In the genomic region with DNA sequence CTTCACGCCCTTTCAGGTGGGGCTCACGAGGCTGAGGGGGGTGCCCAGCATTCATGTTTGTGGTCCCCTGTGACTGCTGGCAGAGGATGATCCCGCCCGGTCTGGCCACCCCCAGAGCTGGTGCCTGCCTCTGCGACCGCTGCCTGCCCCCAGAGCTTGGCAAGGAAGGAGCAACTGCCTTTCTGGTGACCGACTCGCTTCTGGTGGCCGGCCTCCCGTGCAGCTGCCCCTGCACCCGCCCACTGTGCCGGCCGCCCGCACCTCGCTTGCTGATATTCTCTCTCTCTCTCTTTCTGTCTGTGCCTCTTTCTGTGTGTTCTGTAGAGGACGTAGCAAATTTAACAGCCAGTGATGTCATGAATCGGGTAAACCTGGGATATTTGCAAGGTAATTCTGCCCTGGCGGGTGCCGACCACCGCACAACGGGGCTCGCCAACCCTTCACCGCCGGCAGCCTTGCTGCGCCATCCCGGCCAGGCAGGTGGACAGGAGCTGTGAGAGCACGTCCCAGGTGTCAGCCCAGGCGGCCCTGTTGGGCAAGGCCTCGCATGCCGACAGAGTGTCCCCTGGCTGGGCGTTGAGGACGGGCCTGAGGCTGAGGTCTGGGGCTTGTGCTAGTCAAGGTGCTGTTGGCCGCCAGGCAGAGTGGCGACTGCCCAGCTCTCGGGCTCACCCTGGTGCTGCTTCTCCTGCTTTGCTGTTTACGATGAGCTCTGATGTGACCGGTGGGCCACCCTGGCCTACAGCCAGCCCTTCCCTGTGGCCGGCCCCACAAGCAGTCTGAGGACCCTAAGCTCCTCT, we compare ENCODE assay signal across 25 cellular contexts.
"Had no signal": no experiment of that assay in that cellular context is flagged by ENCODE, and none has a peak within 500 bp of the region (broad histone marks: within the 10 kb centered on the region; RNA-seq: fewer than 3 reads in every experiment).

No MANE protein-coding gene starts in this region.

- H3K27me3 ChIP-seq: hepatocyte, transverse colon had no signal

- ATAC-seq: left ventricle myocardium superior; naive thymus-derived CD8-positive, alpha-beta T cell; psoas muscle had no signal

- H3K79me2 ChIP-seq: hepatocyte, parathyroid adenoma had no signal

- H3K4me3 ChIP-seq: hepatocyte, lung, psoas muscle, sigmoid colon, stomach, thoracic aorta, transverse colon had no signal

- H3K9ac ChIP-seq: parathyroid adenoma had no signal

- H3K4me2 ChIP-seq: hepatocyte had no signal

- H3K36me3 Mint-ChIP-seq: naive thymus-derived CD8-positive, alpha-beta T cell had no signal

- H3K4me1 ChIP-seq: parathyroid adenoma, psoas muscle, sigmoid colon, stomach, transverse colon had no signal

- H3K36me3 ChIP-seq: sigmoid colon, stomach, thoracic aorta, transverse colon had no signal

- H3K27ac ChIP-seq: hepatocyte, parathyroid adenoma, psoas muscle, sigmoid colon, stomach, thoracic aorta, transverse colon had no signal

- DNase-seq: cerebellar nuclear complex; erythroblast; foreskin melanocyte; head of caudate nucleus; left ventricle myocardium superior; mesendoderm; naive thymus-derived CD8-positive, alpha-beta T cell; occipital lobe; retina; sigmoid colon; stimulated activated CD4-positive, alpha-beta T cell treated with anti-CD3 and anti-CD28 coated beads, Interleukin-12 subunit alpha, Interleukin-12 subunit beta, amount 100 ng/mL, for 4 hours; stimulated activated naive CD4-positive, alpha-beta T cell; stomach; substantia nigra had no signal

- H3K9me3 Mint-ChIP-seq: dendritic cell treated with granulocyte-macrophage colony-stimulating factor and Interleukin-4, amounts not matched to agents 40 ng/mL and 50 ng/mL, for 4 days; naive thymus-derived CD8-positive, alpha-beta T cell; neural crest cell had no signal

- H3K27me3 Mint-ChIP-seq: dendritic cell treated with granulocyte-macrophage colony-stimulating factor and Interleukin-4, amounts not matched to agents 40 ng/mL and 50 ng/mL, for 4 days had no signal

- H3K27ac Mint-ChIP-seq: dendritic cell treated with granulocyte-macrophage colony-stimulating factor and Interleukin-4, amounts not matched to agents 40 ng/mL and 50 ng/mL, for 4 days; naive thymus-derived CD8-positive, alpha-beta T cell had no signal

- H2AFZ ChIP-seq: hepatocyte, parathyroid adenoma had no signal

- H3K4me3 Mint-ChIP-seq: dendritic cell treated with granulocyte-macrophage colony-stimulating factor and Interleukin-4, amounts not matched to agents 40 ng/mL and 50 ng/mL, for 4 days; naive thymus-derived CD8-positive, alpha-beta T cell; neural crest cell had no signal

- FAIRE-seq: colon, endothelial cell of umbilical vein, small intestine had no signal

- H3K9me3 ChIP-seq: psoas muscle, sigmoid colon, stomach, thoracic aorta, transverse colon had no signal

- H3K4me1 Mint-ChIP-seq: naive thymus-derived CD8-positive, alpha-beta T cell; neural crest cell had no signal
